In genomic region chr10:13356392-13356791, GRCh38 we compare ENCODE assay signal across 1 cellular context.
TF ChIP-seq lines count a peak whose summit lies in the region.

No MANE protein-coding gene starts in this region.

TF ChIP-seq in IMR-90, 13 proteins besides CTCF, POLR2A, EP300 and RAD21:
- TF ChIP-seq USF2 (IDR thresholded peaks at IDR 0.05; ENCODE audit: low read depth, low read length) (no peak), MXI1 (IDR thresholded peaks at IDR 0.05; ENCODE audit: borderline replicate concordance, low read depth, low read length) (no peak), CHD1 (IDR thresholded peaks at IDR 0.05; ENCODE audit: low read depth, low read length) (no peak), CEBPB (IDR thresholded peaks at IDR 0.05; ENCODE audit: low read depth, low read length) (no peak), SMC3 (IDR thresholded peaks at IDR 0.05; ENCODE audit: low read depth, low read length) (no peak), MAZ (IDR thresholded peaks at IDR 0.05; ENCODE audit: borderline replicate concordance, low read depth, low read length) (no peak)
